ENCODE assay signal across 9 cellular contexts in the genomic region with DNA sequence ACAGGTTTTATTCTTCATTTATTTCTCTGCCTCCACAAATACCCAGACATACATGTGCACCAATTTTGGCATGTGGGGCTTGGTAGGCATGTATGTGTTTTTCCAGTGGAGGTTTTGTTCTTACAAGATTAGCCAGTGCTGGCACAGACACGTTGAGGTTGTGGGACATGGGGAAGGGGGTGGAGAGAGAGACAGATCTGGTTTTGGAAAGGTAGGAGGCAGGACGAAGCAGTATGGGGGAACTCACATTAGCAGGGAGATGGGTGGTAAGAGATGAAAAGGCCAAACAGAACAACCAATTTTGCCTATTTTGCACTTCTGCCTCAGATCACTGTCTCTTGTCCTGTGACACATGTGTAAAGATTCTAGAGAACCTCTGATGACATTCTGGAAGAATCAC.
"Had no signal": no experiment of that assay in that cellular context is flagged by ENCODE, and none has a peak within 500 bp of the region (broad histone marks: within the 10 kb centered on the region; RNA-seq: fewer than 3 reads in every experiment).

No MANE protein-coding gene starts in this region.

- H3K9me3 ChIP-seq: HAP-1 had no signal

- H3K36me3 ChIP-seq: HAP-1 had no signal

- H3K4me1 ChIP-seq: HAP-1 had no signal

- H3K4me3 Mint-ChIP-seq: GM23338, H9, HFFc6 had no signal

- DNase-seq: GM23248, GOT3, H7, H9, HCEC 1CT, HFFc6 had no signal

- H3K4me3 ChIP-seq: GM23248, GM23338, HAP-1 had no signal

- H2AFZ ChIP-seq: GM23248, GM23338 had no signal

- H3K4me2 ChIP-seq: GM23338 had no signal

- H3K9me3 Mint-ChIP-seq: GM23338, H9 had no signal

- H3K27ac Mint-ChIP-seq: GM23338, H9, HFFc6 had no signal

- ATAC-seq: GM23338, HCT116 had no signal

- H3K9ac ChIP-seq: GM23248 had no signal

- H3K4me1 Mint-ChIP-seq: GM23338, H9 had no signal

- H3K27ac ChIP-seq: GM23248 had no signal
